In genomic region chr14:90523544-90523943, GRCh38 we compare ENCODE assay signal across 13 cellular contexts.
A peak's percentile ranks its signal among the peaks of the same experiment; 100 is the strongest.
DNase-seq lines count a peak whose midpoint lies in the region; ATAC-seq, FAIRE-seq and TF ChIP-seq lines count a peak whose summit lies in the region.
"Had no signal": no experiment of that assay in that cellular context is flagged by ENCODE, and none has a peak within 500 bp of the region (broad histone marks: within the 10 kb centered on the region; RNA-seq: fewer than 3 reads in every experiment).

No MANE protein-coding gene starts in this region.

- no peak overlapping the region for H3K27ac Mint-ChIP-seq in GM23338
- H3K27ac Mint-ChIP-seq in WTC11: no peak overlapping the region

- CTCF ChIA-PET in WTC11 (lab: Charles Lee): interaction anchor here (1.2 to 2.4 kb wide), 3 partner anchors 23 to 235 kb away, joined by 4 to 11 read pairs (median 5); no protein-coding TSS in a partner anchor

- H3K4me1 ChIP-seq in right atrium auricular region (peaks cover 0 to 58% of the 10 kb centered on the region in 2 donors), vagina (peaks cover 24% of the 10 kb centered on the region), GM23338 (ENCODE audit: insufficient read depth) (no peaks in the 10 kb centered on the region)

- H3K36me3 ChIP-seq in right atrium auricular region (no peaks in the 10 kb centered on the region), bronchial epithelial cell (ENCODE audit: control insufficient read depth, insufficient read depth, low read length) (no peaks in the 10 kb centered on the region), vagina (no peaks in the 10 kb centered on the region), GM23338 (ENCODE audit: insufficient read depth) (no peaks in the 10 kb centered on the region)
- H3K36me3 ChIP-seq: SJCRH30, upper lobe of left lung had no signal

- POLR2A ChIA-PET in WTC11 (lab: Charles Lee): no interaction called here

- H3K79me2 ChIP-seq in GM23338 (replicated peaks; ENCODE audit: insufficient read depth): no peaks in the 10 kb centered on the region

- no peaks in the 10 kb centered on the region for H3K9me2 ChIP-seq in GM23338 (ENCODE audit: insufficient read depth)

- H3K4me3 Mint-ChIP-seq in GM23338 (no peak overlapping the region), WTC11 (no peak overlapping the region)

- H3K9me3 ChIP-seq in right atrium auricular region: no peaks in the 10 kb centered on the region
- H3K9me3 ChIP-seq in vagina: no peaks in the 10 kb centered on the region

- H3K9me3 Mint-ChIP-seq in GM23338: peaks cover 14% of the 10 kb centered on the region; the same call in 2 of the 3 replicates
- peaks cover 19% of the 10 kb centered on the region for H3K9me3 Mint-ChIP-seq in WTC11

- FAIRE-seq in bronchial epithelial cell (lab: Jason Lieb, UNC): no peak
- FAIRE-seq: A549 had no signal

- intact Hi-C loops in left cardiac atrium (cut with DNase I): no loop called here
- intact Hi-C loops in vagina (cut with DNase I): no loop called here

- H3K4me3 ChIP-seq in right atrium auricular region (no peak overlapping the region), bronchial epithelial cell (ENCODE audit: low read depth, low read length) (no peak overlapping the region), vagina (no peak overlapping the region), GM23338 (no peak overlapping the region)
- H3K4me3 ChIP-seq: A549, upper lobe of left lung had no signal

- no peak overlapping the region for H2AFZ ChIP-seq in GM23338

- DNase-seq in right atrium auricular region (ENCODE audit: low spot score) (no peak), left cardiac atrium (no peak), bronchial epithelial cell (ENCODE audit: low read depth) (peak; percentile 39), kidney glomerular epithelial cell (lab: John Stamatoyannopoulos, UW) (peak; percentile 19), vagina (ENCODE audit: extremely low spot score in 2 of 2) (no peak), GM23338 (ENCODE audit: low spot score) (no peak), WTC11 (ENCODE audit: low spot score) (no peak), NCI-H2107 treated with DMSO at 0.1 percent for 48 hours (lab: John Stamatoyannopoulos, UW; ENCODE audit: unreplicated experiment) (no peak)
- DNase-seq: effector CD8-positive, alpha-beta T cell; stimulated activated CD4-positive, alpha-beta T cell treated with anti-CD3 and anti-CD28 coated beads, Interleukin-15, amount 100 ng/mL, for 24 hours had no signal

- H3K4me1 Mint-ChIP-seq in GM23338 (peaks cover 4% of the 10 kb centered on the region; the same call in 2 of the 3 replicates), WTC11 (peaks cover 3% of the 10 kb centered on the region)

- TF ChIP-seq POLR2A in vagina (IDR thresholded peaks at IDR 0.05): no peak

- H3K27me3 ChIP-seq in right atrium auricular region (no peaks in the 10 kb centered on the region), bronchial epithelial cell (ENCODE audit: control insufficient read depth, insufficient read depth, low read length) (no peaks in the 10 kb centered on the region), vagina (no peaks in the 10 kb centered on the region), GM23338 (ENCODE audit: insufficient read depth) (no peaks in the 10 kb centered on the region)
- H3K27me3 ChIP-seq: SJCRH30, upper lobe of left lung had no signal

- H3K4me2 ChIP-seq in GM23338: no peak overlapping the region

- ATAC-seq in left cardiac atrium: no peak
- ATAC-seq in GM23338: no peak
- no peak for ATAC-seq in WTC11

- no peaks in the 10 kb centered on the region for H3F3A ChIP-seq in GM23338 (replicated peaks; ENCODE audit: low read depth)

- H3K27ac ChIP-seq in right atrium auricular region (peak overlapping the region; percentile 44 to 53), vagina (peak overlapping the region; percentile 51), GM23338 (ENCODE audit: low read depth) (no peak overlapping the region)
- H3K27ac ChIP-seq: SJCRH30, upper lobe of left lung had no signal

- peaks cover 6% of the 10 kb centered on the region; the same call in 2 of the 3 replicates for H3K36me3 Mint-ChIP-seq in GM23338 (ENCODE audit: low read depth)
- peaks cover 9% of the 10 kb centered on the region for H3K36me3 Mint-ChIP-seq in WTC11

- H4K20me1 ChIP-seq in GM23338 (replicated peaks; ENCODE audit: insufficient read depth): no peaks in the 10 kb centered on the region

- no peak for TF ChIP-seq CTCF in right atrium auricular region (IDR thresholded peaks at IDR 0.05)
- no peak for TF ChIP-seq CTCF in bronchial epithelial cell (IDR thresholded peaks at IDR 0.05; ENCODE audit: insufficient read depth, low read length, severe bottlenecking)
- TF ChIP-seq CTCF in vagina (IDR thresholded peaks at IDR 0.05): no peak
- no peak for TF ChIP-seq CTCF in GM23338 (conservative IDR thresholded peaks at IDR 0.05; ENCODE audit: low read depth in 2 of 2)
- TF ChIP-seq CTCF in WTC11 (IDR thresholded peaks at IDR 0.05): no peak

- peaks cover 11% of the 10 kb centered on the region for H3K27me3 Mint-ChIP-seq in GM23338 (ENCODE audit: insufficient read depth, low read depth, poor library complexity)
- H3K27me3 Mint-ChIP-seq in WTC11 (ENCODE audit: low read depth): no peaks in the 10 kb centered on the region; the same call in 1 of the 2 replicates

TF ChIP-seq in GM23338, 12 proteins besides CTCF, POLR2A, EP300 and RAD21:
- TF ChIP-seq NANOG (IDR thresholded peaks at IDR 0.05; ENCODE audit: borderline replicate concordance) (no peak), STAT1 (IDR thresholded peaks at IDR 0.05; ENCODE audit: unreplicated experiment) (no peak), ETS1 (IDR thresholded peaks at IDR 0.05) (no peak), JUNB (IDR thresholded peaks at IDR 0.05; ENCODE audit: unreplicated experiment) (no peak), EZH2phosphoT487 (IDR thresholded peaks at IDR 0.05; ENCODE audit: unreplicated experiment) (no peak), ZNF331 (CRISPR knock-in tag; IDR thresholded peaks at IDR 0.05; ENCODE audit: low read depth) (no peak), EZH2 (IDR thresholded peaks at IDR 0.05; ENCODE audit: low read depth, unreplicated experiment) (no peak)

TF ChIP-seq in WTC11, 78 proteins besides CTCF, POLR2A, EP300 and RAD21 (continues in another document):
- no peak for TF ChIP-seq ZNF396 (CRISPR knock-in tag; IDR thresholded peaks at IDR 0.05; ENCODE audit: borderline replicate concordance)
- no peak for TF ChIP-seq NR2C2 (CRISPR knock-in tag; IDR thresholded peaks at IDR 0.05)
- no peak for TF ChIP-seq RELA (CRISPR knock-in tag; IDR thresholded peaks at IDR 0.05; ENCODE audit: borderline replicate concordance)
- no peak for TF ChIP-seq ELF4 (CRISPR knock-in tag; IDR thresholded peaks at IDR 0.05; ENCODE audit: low read depth)
- TF ChIP-seq CREM (CRISPR knock-in tag; IDR thresholded peaks at IDR 0.05): no peak
- TF ChIP-seq ZNF138 (CRISPR knock-in tag; conservative IDR thresholded peaks at IDR 0.05): no peak
- no peak for TF ChIP-seq MAX (CRISPR knock-in tag; IDR thresholded peaks at IDR 0.05)
- TF ChIP-seq USF1 (CRISPR knock-in tag; IDR thresholded peaks at IDR 0.05): no peak
- no peak for TF ChIP-seq ATF6 (CRISPR knock-in tag; IDR thresholded peaks at IDR 0.05)
- TF ChIP-seq FOXK1 (CRISPR knock-in tag; IDR thresholded peaks at IDR 0.05): no peak
- no peak for TF ChIP-seq NR3C1 (CRISPR knock-in tag; conservative IDR thresholded peaks at IDR 0.05; ENCODE audit: low read depth)
- TF ChIP-seq ZNF232 (CRISPR knock-in tag; IDR thresholded peaks at IDR 0.05): no peak
- no peak for TF ChIP-seq FOXP1 (CRISPR knock-in tag; IDR thresholded peaks at IDR 0.05; ENCODE audit: borderline replicate concordance)
- no peak for TF ChIP-seq ATF3 (CRISPR knock-in tag; conservative IDR thresholded peaks at IDR 0.05)
- no peak for TF ChIP-seq TCF7 (CRISPR knock-in tag; IDR thresholded peaks at IDR 0.05; ENCODE audit: low read depth)

Comparison
In these comparisons a context has a peak if more than half of its experiments do, and no peak if none do; other contexts are left out.
1. DNase-seq: peak in bronchial epithelial cell (single experiment) and kidney glomerular epithelial cell (single experiment); none in right atrium auricular region (single experiment), left cardiac atrium (single experiment), vagina (0 of 2), GM23338 (single experiment), WTC11 (single experiment) and NCI-H2107 treated with DMSO at 0.1 percent for 48 hours (single experiment).